Comparison of ENCODE assay signal across 8 cellular contexts in genomic region chr6:26268659-26269402, GRCh38.
A peak's percentile ranks its signal among the peaks of the same experiment; 100 is the strongest.
DNase-seq lines count a peak whose midpoint lies in the region; ATAC-seq and TF ChIP-seq lines count a peak whose summit lies in the region.

No MANE protein-coding gene starts in this region.

- no peak for ATAC-seq in activated naive CD8-positive, alpha-beta T cell treated with anti-CD3 and anti-CD28 coated beads, Interleukin-2, amount 10 ng/mL, durations not matched to agents 7 days and 5 days (ENCODE audit: low read depth)
- no peak for ATAC-seq in HG02981 (IDR thresholded peaks at IDR 0.05; ENCODE audit: unreplicated experiment)

- H2BK120ac ChIP-seq in mesendoderm (ENCODE audit: low read depth, low read length): no peak overlapping the region

- H3K4me3 Mint-ChIP-seq in activated naive CD8-positive, alpha-beta T cell treated with anti-CD3 and anti-CD28 coated beads, Interleukin-2, amount 10 ng/mL, durations not matched to agents 7 days and 5 days: no peak overlapping the region

- no peaks in the 10 kb centered on the region for H3K9me3 Mint-ChIP-seq in activated naive CD8-positive, alpha-beta T cell treated with anti-CD3 and anti-CD28 coated beads, Interleukin-2, amount 10 ng/mL, durations not matched to agents 7 days and 5 days

- POLR2A ChIA-PET in activated naive CD8-positive, alpha-beta T cell treated with anti-CD3 and anti-CD28 coated beads, Interleukin-2, amount 10 ng/mL, durations not matched to agents 7 days and 5 days (lab: Charles Lee): interaction anchor here (0.9 to 10.2 kb wide), 13 partner anchors 15 to 236 kb away, joined by 3 to 486 read pairs (median 91); a partner anchor contains a TSS

- H3K23ac ChIP-seq in mesendoderm (ENCODE audit: low read length): no peak overlapping the region

- no peak overlapping the region for H4K5ac ChIP-seq in mesendoderm (ENCODE audit: low read length)

- no peak overlapping the region for H3K4me2 ChIP-seq in mesendoderm (ENCODE audit: low read length)

- no peak for TF ChIP-seq CTCF in NB4 (IDR thresholded peaks at IDR 0.05; ENCODE audit: low read depth, low read length)

- H3K56ac ChIP-seq in mesendoderm (ENCODE audit: low read length): no peak overlapping the region

- H3K36me3 ChIP-seq in mesendoderm (ENCODE audit: control insufficient read depth, insufficient read depth, low read length): no peaks in the 10 kb centered on the region

- peak overlapping the region; percentile 52 for H3K27ac Mint-ChIP-seq in activated naive CD8-positive, alpha-beta T cell treated with anti-CD3 and anti-CD28 coated beads, Interleukin-2, amount 10 ng/mL, durations not matched to agents 7 days and 5 days

- no CpG with 5 or more reads among the region's 19 CpGs for WGBS in mesendoderm (ENCODE audit: extremely low coverage, insufficient coverage, low lambda C conversion rate)

- H2AK5ac ChIP-seq in mesendoderm (ENCODE audit: low read length): no peak overlapping the region

- no peak for TF ChIP-seq POLR2A in NB4 (IDR thresholded peaks at IDR 0.05; ENCODE audit: extremely low read depth, insufficient read length)

- no peaks in the 10 kb centered on the region for H3K27me3 Mint-ChIP-seq in activated naive CD8-positive, alpha-beta T cell treated with anti-CD3 and anti-CD28 coated beads, Interleukin-2, amount 10 ng/mL, durations not matched to agents 7 days and 5 days

- H3K79me1 ChIP-seq in mesendoderm (ENCODE audit: low read length): no peaks in the 10 kb centered on the region

- no peaks in the 10 kb centered on the region for H3K27me3 ChIP-seq in mesendoderm (ENCODE audit: insufficient read depth, low read length, poor library complexity)

- peaks cover 19% of the 10 kb centered on the region for H3K4me1 Mint-ChIP-seq in activated naive CD8-positive, alpha-beta T cell treated with anti-CD3 and anti-CD28 coated beads, Interleukin-2, amount 10 ng/mL, durations not matched to agents 7 days and 5 days

- no peak overlapping the region for H2BK5ac ChIP-seq in mesendoderm (ENCODE audit: low read length)

- no peaks in the 10 kb centered on the region for H3K36me3 Mint-ChIP-seq in activated naive CD8-positive, alpha-beta T cell treated with anti-CD3 and anti-CD28 coated beads, Interleukin-2, amount 10 ng/mL, durations not matched to agents 7 days and 5 days

- H3K27ac ChIP-seq in mesendoderm (ENCODE audit: low read depth, low read length): no peak overlapping the region

- H3K4me1 ChIP-seq in mesendoderm (ENCODE audit: control insufficient read depth, low read depth, low read length): no peaks in the 10 kb centered on the region

- no peak overlapping the region for H2BK15ac ChIP-seq in mesendoderm (replicated peaks; ENCODE audit: low read depth)

- no peak overlapping the region for H3K4ac ChIP-seq in mesendoderm (ENCODE audit: low read depth, low read length)

- no peaks in the 10 kb centered on the region for H3K79me2 ChIP-seq in mesendoderm (ENCODE audit: control insufficient read depth, insufficient read depth, low read length)

- DNase-seq in NCI-H1105 treated with DMSO at 0.1 percent for 48 hours (lab: John Stamatoyannopoulos, UW) (peak; percentile 47), NCI-H1105 (lab: John Stamatoyannopoulos, UW) (no peak), NB4 (ENCODE audit: low read depth) (peak; percentile 61), mesendoderm (peak; percentile 94), 8988T (no peak)
- no peak for DNase-seq in activated naive CD8-positive, alpha-beta T cell treated with anti-CD3 and anti-CD28 coated beads, Interleukin-2, amount 10 ng/mL, durations not matched to agents 7 days and 5 days
- no peak for DNase-seq in effector CD4-positive, alpha-beta T cell

- H4K8ac ChIP-seq in mesendoderm (ENCODE audit: low read depth, low read length): no peak overlapping the region

- H3K9ac ChIP-seq in mesendoderm (ENCODE audit: low read length): no peak overlapping the region

- H3K4me3 ChIP-seq in NB4 (ENCODE audit: low read depth, low read length): no peak overlapping the region
- H3K4me3 ChIP-seq in mesendoderm (ENCODE audit: low read length): no peak overlapping the region

- H3K18ac ChIP-seq in mesendoderm (ENCODE audit: low read length): no peak overlapping the region

Comparison
In these comparisons a context has a peak if more than half of its experiments do, and no peak if none do; other contexts are left out.
1. DNase-seq: peak in NCI-H1105 treated with DMSO at 0.1 percent for 48 hours (single experiment), NB4 (single experiment) and mesendoderm (single experiment); none in NCI-H1105 (single experiment), activated naive CD8-positive, alpha-beta T cell treated with anti-CD3 and anti-CD28 coated beads, Interleukin-2, amount 10 ng/mL, durations not matched to agents 7 days and 5 days (single experiment), effector CD4-positive, alpha-beta T cell (single experiment) and 8988T (single experiment).